Comparison of ENCODE assay signal across 21 cellular contexts in the genomic region with DNA sequence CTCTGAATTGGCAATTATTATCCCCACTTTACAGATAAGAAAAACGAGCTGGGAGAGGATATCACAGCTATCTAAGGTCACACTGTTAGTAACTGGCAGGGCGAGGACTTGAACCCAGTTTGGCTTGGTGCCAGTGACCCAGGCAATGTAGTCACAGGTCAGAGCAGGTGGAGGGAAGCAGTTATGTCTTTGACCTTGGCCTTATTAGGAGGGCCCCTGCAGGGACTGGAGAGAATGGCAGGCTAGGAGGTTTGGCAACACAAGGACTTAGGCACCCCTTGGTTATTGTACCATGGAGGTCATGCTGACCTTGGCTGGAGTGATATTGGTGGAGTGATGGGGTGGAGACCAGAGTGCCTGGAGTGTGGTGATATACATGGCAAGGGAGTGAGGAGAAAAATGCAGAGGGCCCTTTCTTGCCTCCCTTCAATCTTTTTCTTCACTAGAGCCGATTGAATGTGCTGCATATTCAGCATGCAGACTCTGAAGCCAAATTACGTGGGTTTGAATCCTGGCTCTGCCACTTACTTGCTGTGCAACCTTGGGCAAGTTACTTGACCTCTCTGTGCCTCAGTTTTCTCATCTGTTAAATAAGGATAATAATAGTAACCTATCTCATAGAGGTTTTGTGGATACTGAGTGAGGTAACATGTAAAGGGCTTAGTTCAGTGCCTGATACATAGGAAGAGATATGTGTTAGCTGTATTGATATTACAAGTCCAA.
DNase-seq lines count a peak whose midpoint lies in the region; ATAC-seq, FAIRE-seq and TF ChIP-seq lines count a peak whose summit lies in the region.
"Had no signal": no experiment of that assay in that cellular context is flagged by ENCODE, and none has a peak within 500 bp of the region (broad histone marks: within the 10 kb centered on the region; RNA-seq: fewer than 3 reads in every experiment).

No MANE protein-coding gene starts in this region.

- peaks cover 8% of the 10 kb centered on the region for H3K27me3 Mint-ChIP-seq in glutamatergic neuron (ENCODE audit: unreplicated experiment)

- H3K4me1 ChIP-seq in PC-9 (replicated peaks; ENCODE audit: insufficient read depth) = no peaks in the 10 kb centered on the region
- H3K4me1 ChIP-seq: BLaER1, body of pancreas, esophagus squamous epithelium, stomach had no signal

- no peaks in the 10 kb centered on the region for H3F3A ChIP-seq in PC-9 (ENCODE audit: insufficient read depth, low read depth)

- H2AFZ ChIP-seq in PC-9 = no peak overlapping the region

- POLR2A ChIA-PET in PC-9 (lab: Charles Lee; ENCODE audit: unreplicated experiment) = no interaction called here

- H3K4me1 Mint-ChIP-seq in glutamatergic neuron (ENCODE audit: low read depth, unreplicated experiment) = peaks cover 19% of the 10 kb centered on the region
- H3K4me1 Mint-ChIP-seq: activated CD4-positive, alpha-beta T cell treated with anti-CD3 and anti-CD28 coated beads, Interleukin-2, amount 10 ng/mL, durations not matched to agents 24 days and 14 days had no signal

- no peaks in the 10 kb centered on the region for H3K9me3 Mint-ChIP-seq in glutamatergic neuron (ENCODE audit: unreplicated experiment)
- H3K9me3 Mint-ChIP-seq: activated CD4-positive, alpha-beta T cell treated with anti-CD3 and anti-CD28 coated beads, Interleukin-2, amount 10 ng/mL, durations not matched to agents 24 days and 14 days; activated naive CD4-positive, alpha-beta T cell treated with anti-CD3 and anti-CD28 coated beads, Interleukin-2, amount 50 U/mL, for 72 hours had no signal

- H3K79me2 ChIP-seq in PC-9 (ENCODE audit: low read depth) = no peaks in the 10 kb centered on the region

- H3K9me3 ChIP-seq in PC-9 (ENCODE audit: insufficient read depth, low read depth) = no peaks in the 10 kb centered on the region
- H3K9me3 ChIP-seq: BLaER1, body of pancreas, esophagus squamous epithelium, stomach had no signal

- H3K27ac ChIP-seq in PC-9 = no peak overlapping the region
- H3K27ac ChIP-seq: 22Rv1, BLaER1, body of pancreas, esophagus squamous epithelium, stomach had no signal

- no peak overlapping the region for H3K27ac Mint-ChIP-seq in glutamatergic neuron (ENCODE audit: unreplicated experiment)
- H3K27ac Mint-ChIP-seq: activated CD4-positive, alpha-beta T cell treated with anti-CD3 and anti-CD28 coated beads, Interleukin-2, amount 10 ng/mL, durations not matched to agents 24 days and 14 days; activated naive CD4-positive, alpha-beta T cell treated with anti-CD3 and anti-CD28 coated beads, Interleukin-2, amount 50 U/mL, for 72 hours had no signal

- CTCF ChIA-PET in PC-9 (lab: Charles Lee) = no interaction called here

- peaks cover 20% of the 10 kb centered on the region for H3K27me3 ChIP-seq in PC-9 (ENCODE audit: insufficient read depth, low read depth)
- H3K27me3 ChIP-seq: BLaER1, body of pancreas, esophagus squamous epithelium had no signal

- DNase-seq in DMS 273 (lab: John Stamatoyannopoulos, UW; ENCODE audit: unreplicated experiment) (peak; percentile 3), DMS 273 treated with DMSO at 0.1 percent for 48 hours (lab: John Stamatoyannopoulos, UW) (no peak), GM13977 (ENCODE audit: low spot score) (no peak), PC-9 (no peak), glutamatergic neuron (no peak), frontal cortex (ENCODE audit: low spot score in 2 of 2) (no peak)
- DNase-seq: activated CD4-positive, alpha-beta T cell treated with anti-CD3 and anti-CD28 coated beads, Interleukin-2, amount 10 ng/mL, durations not matched to agents 24 days and 14 days; body of pancreas; esophagus squamous epithelium; kidney glomerular epithelial cell; NCI-H1048; NCI-H345; stomach had no signal

- H3K4me3 ChIP-seq in PC-9 = no peak overlapping the region
- H3K4me3 ChIP-seq: BLaER1, body of pancreas, esophagus squamous epithelium, stomach had no signal

- intact Hi-C loops in PC-9 (cut with micrococcal nuclease; ENCODE audit: unreplicated experiment) = loop anchor here (10.0 kb wide), 1 partner anchor 246 kb away; no protein-coding TSS in a partner anchor

- no peaks in the 10 kb centered on the region for H4K20me1 ChIP-seq in PC-9 (ENCODE audit: insufficient read depth)
- H4K20me1 ChIP-seq: BLaER1 had no signal

- TF ChIP-seq CTCF in GM13977 (IDR thresholded peaks at IDR 0.05; ENCODE audit: extremely low read depth, insufficient read depth, missing control alignments) (peak; percentile 19), PC-9 (conservative IDR thresholded peaks at IDR 0.05) (peak; percentile 25; the same call in 1 of the 2 replicates), glutamatergic neuron (IDR thresholded peaks at IDR 0.05; ENCODE audit: partially characterized antibody, unreplicated experiment) (peak; percentile 32)

- ATAC-seq in GM21381 (IDR thresholded peaks at IDR 0.05; ENCODE audit: unreplicated experiment) (no peak), HG02884 (IDR thresholded peaks at IDR 0.05; ENCODE audit: unreplicated experiment) (no peak)
- ATAC-seq: activated naive CD4-positive, alpha-beta T cell treated with anti-CD3 and anti-CD28 coated beads, Interleukin-2, amount 50 U/mL, for 72 hours; body of pancreas; SK-N-SH treated with all-trans-retinoic acid at 6 μM for 48 hours had no signal

- no peaks in the 10 kb centered on the region for H3K36me3 Mint-ChIP-seq in glutamatergic neuron (ENCODE audit: unreplicated experiment)
- H3K36me3 Mint-ChIP-seq: activated naive CD4-positive, alpha-beta T cell treated with anti-CD3 and anti-CD28 coated beads, Interleukin-2, amount 50 U/mL, for 72 hours had no signal

- in situ Hi-C loops in GM13977 (cut with MboI; ENCODE audit: low pct_unique_long_range_greater_than_20kb, low sequenced_read_pairs, unreplicated experiment) = loop anchor here (25.0 kb wide), 1 partner anchor 419 kb away; a partner anchor contains a TSS

- no peaks in the 10 kb centered on the region for H3K9me2 ChIP-seq in PC-9 (ENCODE audit: insufficient read depth)

- H3K36me3 ChIP-seq in PC-9 (ENCODE audit: low read depth) = no peaks in the 10 kb centered on the region
- H3K36me3 ChIP-seq: BLaER1, esophagus squamous epithelium, stomach had no signal

- H3K4me3 Mint-ChIP-seq in glutamatergic neuron (ENCODE audit: unreplicated experiment) = no peak overlapping the region
- H3K4me3 Mint-ChIP-seq: activated CD4-positive, alpha-beta T cell treated with anti-CD3 and anti-CD28 coated beads, Interleukin-2, amount 10 ng/mL, durations not matched to agents 24 days and 14 days had no signal

- no TSS peak for BruUV-seq in PC-9 (replicated peaks; lab: Mats Ljungman, UMichigan)

- H3K4me2 ChIP-seq in PC-9 = no peak overlapping the region
- H3K4me2 ChIP-seq: BLaER1 had no signal

- FAIRE-seq in frontal cortex (lab: Jason Lieb, UNC) = no peak
- FAIRE-seq: D721Med, H54 had no signal
